ENCODE assay signal across 7 cellular contexts in the genomic region with DNA sequence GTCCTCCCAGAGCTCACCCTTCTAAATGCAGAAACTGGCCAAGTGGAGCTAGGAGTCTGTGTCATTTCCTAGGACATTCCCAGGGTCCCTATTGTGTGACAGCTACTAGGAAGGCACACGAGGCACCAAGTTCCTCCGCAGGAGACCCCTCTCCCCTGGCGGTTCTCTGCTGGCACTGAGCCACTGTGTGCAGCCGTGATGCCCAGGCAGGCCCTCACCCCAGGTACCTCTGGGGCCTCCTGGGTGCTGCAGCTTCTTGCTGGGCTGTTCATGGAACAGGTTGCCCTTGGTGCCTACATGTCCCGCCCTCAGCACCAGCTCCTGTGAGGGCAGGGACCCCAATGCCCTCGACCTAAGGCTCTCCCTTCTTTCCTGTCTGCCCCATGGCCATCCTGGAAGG.
"Had no signal": no experiment of that assay in that cellular context is flagged by ENCODE, and none has a peak within 500 bp of the region (broad histone marks: within the 10 kb centered on the region; RNA-seq: fewer than 3 reads in every experiment).

No MANE protein-coding gene starts in this region.

- H3K4me1 ChIP-seq: HAP-1 had no signal

- H3K4me3 ChIP-seq: GM23248, HAP-1 had no signal

- DNase-seq: GM23248, GOT3, KBM-7 had no signal

- ATAC-seq: HepG2 had no signal

- H3K27ac ChIP-seq: GM23248, HL-60 had no signal

- H3K9ac ChIP-seq: GM23248 had no signal

- H3K36me3 ChIP-seq: HAP-1 had no signal

- FAIRE-seq: H54, HepG2 had no signal

- H3K9me3 ChIP-seq: HAP-1 had no signal

- H2AFZ ChIP-seq: GM23248 had no signal
